Comparison of ENCODE assay signal across 9 cellular contexts in the genomic region with DNA sequence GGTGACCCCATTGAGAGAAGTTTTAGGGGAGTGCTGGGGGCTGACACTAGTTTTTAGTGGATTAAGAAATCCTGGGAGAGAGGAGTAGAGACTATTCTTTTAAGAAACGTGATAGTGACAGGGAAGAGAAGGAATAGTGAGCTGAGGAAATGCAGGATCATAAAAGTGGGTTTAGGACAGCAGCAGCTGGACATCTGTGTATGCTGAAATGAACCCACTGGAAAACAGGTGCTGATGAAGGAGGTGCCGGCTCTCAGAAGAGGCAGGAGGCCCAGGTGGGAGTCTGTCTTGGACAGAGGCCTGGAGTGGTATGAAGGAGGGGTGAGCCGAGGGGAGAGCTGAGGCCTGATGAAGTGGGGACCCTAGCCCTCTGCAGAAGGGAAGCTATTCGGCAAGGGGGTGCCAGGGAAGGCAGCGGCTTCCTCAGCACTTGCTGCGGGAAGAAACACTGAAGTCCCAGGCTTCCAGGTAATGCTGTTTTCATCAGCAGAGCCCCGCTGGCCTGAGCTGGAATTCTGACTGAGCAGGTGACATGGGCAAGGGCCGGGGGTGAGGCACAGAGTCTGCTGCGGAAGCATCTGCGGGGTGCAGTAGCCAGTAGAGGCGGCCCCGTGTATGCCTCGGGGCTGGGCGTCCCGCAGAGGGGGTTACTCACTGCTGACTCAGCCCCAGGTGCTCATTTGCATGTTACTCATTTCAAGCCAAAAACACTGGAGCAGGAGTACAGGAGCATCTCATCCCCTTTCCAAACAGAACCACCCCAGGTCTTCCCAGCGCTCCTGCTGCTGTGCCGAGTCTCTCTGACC.
A peak's percentile ranks its signal among the peaks of the same experiment; 100 is the strongest.
DNase-seq lines count a peak whose midpoint lies in the region; FAIRE-seq and TF ChIP-seq lines count a peak whose summit lies in the region.
"Had no signal": no experiment of that assay in that cellular context is flagged by ENCODE, and none has a peak within 500 bp of the region (broad histone marks: within the 10 kb centered on the region; RNA-seq: fewer than 3 reads in every experiment).

No MANE protein-coding gene starts in this region.

- no peaks in the 10 kb centered on the region for H3K79me2 ChIP-seq in KMS-11 (ENCODE audit: insufficient read depth, low read depth)

- H3K27ac ChIP-seq in KMS-11 (peak overlapping the region; percentile 84), dorsolateral prefrontal cortex (peak overlapping the region in 55 of 59 donors; percentile 14 to 95 (median 83))
- H3K27ac ChIP-seq: 22Rv1 had no signal

- no peak for TF ChIP-seq POLR2A in H54 (IDR thresholded peaks at IDR 0.05; ENCODE audit: low read depth, low read length)

- H3K4me3 ChIP-seq in KMS-11 (IDR thresholded peaks at IDR 0.05; ENCODE audit: insufficient read depth, low read depth, low read length): no peak overlapping the region
- H3K4me3 ChIP-seq in dorsolateral prefrontal cortex: peak overlapping the region in 5 of 59 donors; percentile 1 to 28 (median 5)
- no peak overlapping the region for H3K4me3 ChIP-seq in HAP-1

- H2AFZ ChIP-seq in KMS-11 (ENCODE audit: low read depth): peak overlapping the region; percentile 54

- H3K27me3 ChIP-seq in KMS-11 (ENCODE audit: insufficient read depth, low read depth) (no peaks in the 10 kb centered on the region), dorsolateral prefrontal cortex (no peaks in the 10 kb centered on the region), HAP-1 (ENCODE audit: low read depth) (no peaks in the 10 kb centered on the region)

- H3K9ac ChIP-seq in KMS-11: peak overlapping the region; percentile 66

- peak; percentile 72 for DNase-seq in DMS53 (lab: John Stamatoyannopoulos, UW)
- DNase-seq in DMS53 treated with DMSO at 0.1 percent for 48 hours (lab: John Stamatoyannopoulos, UW; ENCODE audit: unreplicated experiment): no peak
- DNase-seq in H54 (ENCODE audit: insufficient read length, low spot score): peak; percentile 73
- DNase-seq in dorsolateral prefrontal cortex: peak in 9 of 10 donors; percentile 53 to 88 (median 73)
- DNase-seq in posterior vena cava (ENCODE audit: low spot score): peak; percentile 72
- no peak for DNase-seq in cortex of kidney (lab: John Stamatoyannopoulos, UW)
- no peak for DNase-seq in HAP-1 (ENCODE audit: low spot score in 2 of 2)

- in situ Hi-C loops in HAP-1 (cut with MboI; ENCODE audit: low sequenced_read_pairs): no loop called here

- peak overlapping the region; percentile 91 for H3K4me2 ChIP-seq in KMS-11

- no peaks in the 10 kb centered on the region for H3K9me3 ChIP-seq in HAP-1

- H4K20me1 ChIP-seq in KMS-11 (ENCODE audit: insufficient read depth): no peaks in the 10 kb centered on the region

- H3K36me3 ChIP-seq in KMS-11 (ENCODE audit: insufficient read depth) (no peaks in the 10 kb centered on the region), HAP-1 (replicated peaks) (no peaks in the 10 kb centered on the region)

- FAIRE-seq in H54 (lab: Jason Lieb, UNC): peak; percentile 98

- peaks cover 77% of the 10 kb centered on the region for H3K4me1 ChIP-seq in KMS-11 (ENCODE audit: low read depth, poor library complexity, severe bottlenecking)
- no peaks in the 10 kb centered on the region for H3K4me1 ChIP-seq in HAP-1

- TF ChIP-seq CTCF in KMS-11 (conservative IDR thresholded peaks at IDR 0.05; ENCODE audit: low read depth, low read length) (no peak), dorsolateral prefrontal cortex (IDR thresholded peaks at IDR 0.05 in 54 of 56, conservative IDR thresholded peaks at IDR 0.05 in 2 of 56; ENCODE audit: low read depth in 1 of 56, partially characterized antibody in 56 of 56) (peak in 2 of 56 donors; percentile 22 to 32)

- intact Hi-C loops in dorsolateral prefrontal cortex (cut with DNase I) (loop anchor here in 1 of 2 donors (5.0 kb wide), 2 partner anchors 57 to 92 kb away; partner anchors contain the start of gene TMCC3), posterior vena cava (cut with DNase I) (no loop called here)

Comparison
In these comparisons a context has a peak if more than half of its experiments do, and no peak if none do; other contexts are left out.
1. DNase-seq: peak in DMS53 (single experiment), H54 (single experiment), dorsolateral prefrontal cortex (9 of 10) and posterior vena cava (single experiment); none in DMS53 treated with DMSO at 0.1 percent for 48 hours (single experiment), cortex of kidney (single experiment) and HAP-1 (0 of 2).